In the genomic region with DNA sequence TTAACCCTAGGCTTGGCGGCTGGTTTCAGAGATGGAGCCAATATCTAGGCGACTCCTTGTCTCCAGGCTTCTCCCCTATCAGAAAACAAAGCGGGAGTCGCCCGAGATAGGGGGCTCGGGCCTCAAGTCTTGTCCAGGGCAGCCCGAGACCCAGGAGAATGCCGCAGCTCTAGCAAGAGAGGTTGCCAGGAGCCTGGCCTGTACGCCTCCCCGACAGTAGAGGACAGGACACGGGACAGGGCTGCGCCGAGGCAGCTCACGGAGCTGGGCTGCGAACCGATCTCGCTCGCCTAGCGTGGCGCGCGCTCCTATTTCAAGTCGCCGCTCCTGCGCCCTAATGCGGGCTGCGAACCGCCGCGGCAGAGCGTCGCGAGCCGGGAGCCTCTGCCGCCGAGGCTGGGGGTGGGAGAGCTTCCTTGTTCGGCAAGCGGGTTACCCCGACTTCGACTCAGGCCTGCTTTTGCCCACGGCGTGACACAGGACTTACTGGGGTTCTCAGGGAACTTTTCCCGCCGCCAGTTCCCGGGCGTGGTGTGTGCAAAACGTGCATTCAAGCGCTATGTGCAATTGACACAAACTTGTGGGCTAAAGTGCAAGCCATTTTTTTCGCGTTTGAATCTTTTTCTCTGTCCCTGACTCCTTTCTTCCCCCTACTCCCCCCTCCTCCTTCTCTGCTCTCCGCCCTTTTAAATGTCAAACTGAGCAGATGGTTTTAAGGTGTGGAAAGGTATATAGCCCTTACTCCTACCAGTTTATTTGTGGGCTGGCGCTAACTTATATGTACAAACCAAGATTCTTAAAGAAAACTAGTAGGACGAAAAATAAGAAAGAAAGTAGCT, we compare ENCODE assay signal across 1 cellular context.
TF ChIP-seq lines count a peak whose summit lies in the region.

No MANE protein-coding gene starts in this region.

TF ChIP-seq in IMR-90, 13 proteins besides CTCF, POLR2A, EP300 and RAD21:
- TF ChIP-seq CEBPB (IDR thresholded peaks at IDR 0.05; ENCODE audit: low read depth, low read length) (no peak), MXI1 (IDR thresholded peaks at IDR 0.05; ENCODE audit: borderline replicate concordance, low read depth, low read length) (no peak), MAFK (IDR thresholded peaks at IDR 0.05; ENCODE audit: low read depth, low read length) (no peak), NFE2L2 (IDR thresholded peaks at IDR 0.05; ENCODE audit: low read depth, low read length) (no peak), SMC3 (IDR thresholded peaks at IDR 0.05; ENCODE audit: low read depth, low read length) (no peak), RCOR1 (IDR thresholded peaks at IDR 0.05; ENCODE audit: insufficient replicate concordance, low read length) (no peak), FOS (IDR thresholded peaks at IDR 0.05; ENCODE audit: low read depth, low read length) (no peak), RFX5 (IDR thresholded peaks at IDR 0.05; ENCODE audit: low read depth, low read length) (no peak), CHD1 (IDR thresholded peaks at IDR 0.05; ENCODE audit: low read depth, low read length) (no peak), MAZ (IDR thresholded peaks at IDR 0.05; ENCODE audit: borderline replicate concordance, low read depth, low read length) (no peak), BHLHE40 (IDR thresholded peaks at IDR 0.05; ENCODE audit: low read depth, low read length) (no peak)
- TF ChIP-seq, protein P1, sequence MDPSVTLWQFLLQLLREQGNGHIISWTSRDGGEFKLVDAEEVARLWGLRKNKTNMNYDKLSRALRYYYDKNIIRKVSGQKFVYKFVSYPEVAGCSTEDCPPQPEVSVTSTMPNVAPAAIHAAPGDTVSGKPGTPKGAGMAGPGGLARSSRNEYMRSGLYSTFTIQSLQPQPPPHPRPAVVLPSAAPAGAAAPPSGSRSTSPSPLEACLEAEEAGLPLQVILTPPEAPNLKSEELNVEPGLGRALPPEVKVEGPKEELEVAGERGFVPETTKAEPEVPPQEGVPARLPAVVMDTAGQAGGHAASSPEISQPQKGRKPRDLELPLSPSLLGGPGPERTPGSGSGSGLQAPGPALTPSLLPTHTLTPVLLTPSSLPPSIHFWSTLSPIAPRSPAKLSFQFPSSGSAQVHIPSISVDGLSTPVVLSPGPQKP (IDR thresholded peaks at IDR 0.05; ENCODE audit: borderline replicate concordance, low read depth, low read length), result no peak
- TF ChIP-seq, protein P2, sequence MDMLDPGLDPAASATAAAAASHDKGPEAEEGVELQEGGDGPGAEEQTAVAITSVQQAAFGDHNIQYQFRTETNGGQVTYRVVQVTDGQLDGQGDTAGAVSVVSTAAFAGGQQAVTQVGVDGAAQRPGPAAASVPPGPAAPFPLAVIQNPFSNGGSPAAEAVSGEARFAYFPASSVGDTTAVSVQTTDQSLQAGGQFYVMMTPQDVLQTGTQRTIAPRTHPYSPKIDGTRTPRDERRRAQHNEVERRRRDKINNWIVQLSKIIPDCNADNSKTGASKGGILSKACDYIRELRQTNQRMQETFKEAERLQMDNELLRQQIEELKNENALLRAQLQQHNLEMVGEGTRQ (IDR thresholded peaks at IDR 0.05; ENCODE audit: low read depth, low read length), result no peak
